Comparison of ENCODE assay signal across 12 cellular contexts in genomic region chr17:10099051-10099571, GRCh38.
DNase-seq lines count a peak whose midpoint lies in the region; ATAC-seq and TF ChIP-seq lines count a peak whose summit lies in the region.
"Had no signal": no experiment of that assay in that cellular context is flagged by ENCODE, and none has a peak within 500 bp of the region (broad histone marks: within the 10 kb centered on the region; RNA-seq: fewer than 3 reads in every experiment).

No MANE protein-coding gene starts in this region.

- no peak overlapping the region for H3K27ac Mint-ChIP-seq in GM23338
- H3K27ac Mint-ChIP-seq: CD4-positive, CD25-positive, alpha-beta regulatory T cell had no signal

- TF ChIP-seq EP300 in sigmoid colon (IDR thresholded peaks at IDR 0.05): no peak

- H3K27me3 Mint-ChIP-seq in GM23338 (ENCODE audit: insufficient read depth, low read depth, poor library complexity): no peaks in the 10 kb centered on the region
- H3K27me3 Mint-ChIP-seq: CD4-positive, CD25-positive, alpha-beta regulatory T cell had no signal

- H3K4me1 Mint-ChIP-seq in GM23338: no peaks in the 10 kb centered on the region; the same call in 2 of the 3 replicates

- no peaks in the 10 kb centered on the region for H3K9me3 Mint-ChIP-seq in GM23338

- no peaks in the 10 kb centered on the region for H3K36me3 Mint-ChIP-seq in GM23338 (ENCODE audit: low read depth)
- H3K36me3 Mint-ChIP-seq: CD4-positive, CD25-positive, alpha-beta regulatory T cell had no signal

- TF ChIP-seq POLR2A in sigmoid colon (IDR thresholded peaks at IDR 0.05): no peak

- H3K4me1 ChIP-seq in BLaER1 treated with 17β-estradiol and CSF1 and Interleukin-3, amounts not matched to agents 10 nM and 100 nM: peaks cover 27 to 100% (median 84%) of the 10 kb centered on the region in 10 experiments
- peaks cover 2 to 35% (median 21%) of the 10 kb centered on the region in 4 donors for H3K4me1 ChIP-seq in sigmoid colon
- no peaks in the 10 kb centered on the region for H3K4me1 ChIP-seq in GM23338 (ENCODE audit: insufficient read depth)

- no peaks in the 10 kb centered on the region for H3F3A ChIP-seq in GM23338 (replicated peaks; ENCODE audit: low read depth)

- H3K27ac ChIP-seq in BLaER1 treated with 17β-estradiol and CSF1 and Interleukin-3, amounts not matched to agents 10 nM and 100 nM: peak overlapping the region in 7 of 11 experiments; percentile 11 to 77 (median 39); a peak in 9 of 22 replicates
- H3K27ac ChIP-seq in sigmoid colon: peak overlapping the region; percentile 4 to 68 (median 34)
- no peak overlapping the region for H3K27ac ChIP-seq in GM23338 (ENCODE audit: low read depth)

- DNase-seq in RPMI7951 (ENCODE audit: low read depth) (peak; percentile 69), foreskin fibroblast (peak; percentile 41 to 80), sigmoid colon (no peak), HEK293T (ENCODE audit: extremely low spot score) (no peak), GM23338 (ENCODE audit: low spot score) (no peak), RKO (ENCODE audit: low spot score) (no peak)
- DNase-seq: activated CD8-positive, alpha-beta memory T cell treated with anti-CD3 and anti-CD28 coated beads, Interleukin-2, amount 50 U/mL, for 48 hours; CD4-positive, CD25-positive, alpha-beta regulatory T cell; islet precursor cell; stimulated activated CD4-positive, alpha-beta T cell treated with anti-CD3 and anti-CD28 coated beads, Interleukin-2, amount 100 ng/mL, for 24 hours had no signal

- H3K79me2 ChIP-seq in GM23338 (replicated peaks; ENCODE audit: insufficient read depth): no peaks in the 10 kb centered on the region

- no peak overlapping the region for H2AFZ ChIP-seq in GM23338

- no peak overlapping the region for H3K4me3 Mint-ChIP-seq in GM23338
- H3K4me3 Mint-ChIP-seq: CD4-positive, CD25-positive, alpha-beta regulatory T cell had no signal

- no peak overlapping the region for H3K4me3 ChIP-seq in BLaER1 treated with 17β-estradiol and CSF1 and Interleukin-3, amounts not matched to agents 10 nM and 100 nM
- peak overlapping the region in 1 of 2 donors; percentile 20 for H3K4me3 ChIP-seq in foreskin fibroblast (ENCODE audit: low read depth in 1 of 2, low read length in 2 of 2)
- H3K4me3 ChIP-seq in sigmoid colon: no peak overlapping the region
- H3K4me3 ChIP-seq in GM23338: no peak overlapping the region

- peaks cover 0 to 96% (median 38%) of the 10 kb centered on the region in 11 experiments; a peak in 15 of 22 replicates for H4K20me1 ChIP-seq in BLaER1 treated with 17β-estradiol and CSF1 and Interleukin-3, amounts not matched to agents 10 nM and 100 nM
- H4K20me1 ChIP-seq in GM23338 (replicated peaks; ENCODE audit: insufficient read depth): no peaks in the 10 kb centered on the region

- WGBS in sigmoid colon, 2 donors: 74 to 76% methylated on average over 8 of the region's 8 CpGs

- no peaks in the 10 kb centered on the region for H3K9me2 ChIP-seq in GM23338 (ENCODE audit: insufficient read depth)

- no peak for ATAC-seq in GM23338
- no peak for ATAC-seq in GM18520 (IDR thresholded peaks at IDR 0.05; ENCODE audit: unreplicated experiment)

- CTCF ChIA-PET in HEK293T (lab: Yijun Ruan, JAX): no interaction called here

- peak overlapping the region in 2 of 11 experiments; percentile 35 to 53; a peak in 3 of 22 replicates for H3K9ac ChIP-seq in BLaER1 treated with 17β-estradiol and CSF1 and Interleukin-3, amounts not matched to agents 10 nM and 100 nM

- H3K4me2 ChIP-seq in BLaER1 treated with 17β-estradiol and CSF1 and Interleukin-3, amounts not matched to agents 10 nM and 100 nM: peak overlapping the region in 7 of 11 experiments; percentile 6 to 92 (median 78); a peak in 13 of 22 replicates
- no peak overlapping the region for H3K4me2 ChIP-seq in GM23338

- POLR2A ChIA-PET in HEK293T (lab: Yijun Ruan, JAX): no interaction called here

- peaks cover 0 to 8% (median 0%) of the 10 kb centered on the region in 11 experiments; a peak in 4 of 22 replicates for H3K9me3 ChIP-seq in BLaER1 treated with 17β-estradiol and CSF1 and Interleukin-3, amounts not matched to agents 10 nM and 100 nM (replicated peaks in 1 of 11)
- H3K9me3 ChIP-seq in sigmoid colon: no peaks in the 10 kb centered on the region

- TF ChIP-seq CTCF in foreskin fibroblast (IDR thresholded peaks at IDR 0.05; ENCODE audit: low read depth, low read length) (no peak), sigmoid colon (IDR thresholded peaks at IDR 0.05) (no peak), GM23338 (conservative IDR thresholded peaks at IDR 0.05; ENCODE audit: low read depth in 2 of 2) (no peak)

- peaks cover 0 to 86% (median 37%) of the 10 kb centered on the region in 11 experiments; a peak in 15 of 22 replicates for H3K36me3 ChIP-seq in BLaER1 treated with 17β-estradiol and CSF1 and Interleukin-3, amounts not matched to agents 10 nM and 100 nM
- no peaks in the 10 kb centered on the region for H3K36me3 ChIP-seq in sigmoid colon
- no peaks in the 10 kb centered on the region for H3K36me3 ChIP-seq in GM23338 (ENCODE audit: insufficient read depth)

- intact Hi-C loops in sigmoid colon (cut with DNase I): no loop called here

- no peaks in the 10 kb centered on the region for H3K27me3 ChIP-seq in BLaER1 treated with 17β-estradiol and CSF1 and Interleukin-3, amounts not matched to agents 10 nM and 100 nM
- H3K27me3 ChIP-seq in sigmoid colon (no peaks in the 10 kb centered on the region), GM23338 (ENCODE audit: insufficient read depth) (no peaks in the 10 kb centered on the region)

TF ChIP-seq in HEK293T, 16 proteins besides CTCF, POLR2A, EP300 and RAD21:
- no peak for TF ChIP-seq LEF1 (IDR thresholded peaks at IDR 0.05; ENCODE audit: borderline replicate concordance)
- no peak for TF ChIP-seq FOXK2 (IDR thresholded peaks at IDR 0.05)
- TF ChIP-seq FOXM1 (IDR thresholded peaks at IDR 0.05; ENCODE audit: borderline replicate concordance): no peak
- TF ChIP-seq NFRKB (IDR thresholded peaks at IDR 0.05): no peak
- TF ChIP-seq BHLHE40 (IDR thresholded peaks at IDR 0.05; ENCODE audit: borderline replicate concordance): no peak
- TF ChIP-seq SUZ12 (IDR thresholded peaks at IDR 0.05): no peak
- no peak for TF ChIP-seq ARNT (IDR thresholded peaks at IDR 0.05)
- TF ChIP-seq SP1 (IDR thresholded peaks at IDR 0.05): no peak
- no peak for TF ChIP-seq L3MBTL2 (conservative IDR thresholded peaks at IDR 0.05)
- no peak for TF ChIP-seq ZNF384 (IDR thresholded peaks at IDR 0.05)
- no peak for TF ChIP-seq FOXA1 (IDR thresholded peaks at IDR 0.05)
- TF ChIP-seq CTBP1 (IDR thresholded peaks at IDR 0.05; ENCODE audit: borderline replicate concordance): no peak
- no peak for TF ChIP-seq ELF4 (IDR thresholded peaks at IDR 0.05)
- TF ChIP-seq PKNOX1 (IDR thresholded peaks at IDR 0.05): no peak
- TF ChIP-seq TARDBP (IDR thresholded peaks at IDR 0.05): no peak
- TF ChIP-seq HDGF (IDR thresholded peaks at IDR 0.05; ENCODE audit: borderline replicate concordance): no peak

TF ChIP-seq in GM23338, 12 proteins besides CTCF, POLR2A, EP300 and RAD21:
- TF ChIP-seq ZNF331 (CRISPR knock-in tag; IDR thresholded peaks at IDR 0.05; ENCODE audit: low read depth): no peak
- no peak for TF ChIP-seq ZNF114 (CRISPR knock-in tag; IDR thresholded peaks at IDR 0.05)
- TF ChIP-seq EZH2 (IDR thresholded peaks at IDR 0.05; ENCODE audit: low read depth, unreplicated experiment): no peak

Comparison
In these comparisons a context has a peak if more than half of its experiments do, and no peak if none do; other contexts are left out.
1. DNase-seq: peak in RPMI7951 (single experiment) and foreskin fibroblast (2 of 2); none in sigmoid colon (single experiment), HEK293T (single experiment), GM23338 (single experiment) and RKO (single experiment).